In the genomic region with DNA sequence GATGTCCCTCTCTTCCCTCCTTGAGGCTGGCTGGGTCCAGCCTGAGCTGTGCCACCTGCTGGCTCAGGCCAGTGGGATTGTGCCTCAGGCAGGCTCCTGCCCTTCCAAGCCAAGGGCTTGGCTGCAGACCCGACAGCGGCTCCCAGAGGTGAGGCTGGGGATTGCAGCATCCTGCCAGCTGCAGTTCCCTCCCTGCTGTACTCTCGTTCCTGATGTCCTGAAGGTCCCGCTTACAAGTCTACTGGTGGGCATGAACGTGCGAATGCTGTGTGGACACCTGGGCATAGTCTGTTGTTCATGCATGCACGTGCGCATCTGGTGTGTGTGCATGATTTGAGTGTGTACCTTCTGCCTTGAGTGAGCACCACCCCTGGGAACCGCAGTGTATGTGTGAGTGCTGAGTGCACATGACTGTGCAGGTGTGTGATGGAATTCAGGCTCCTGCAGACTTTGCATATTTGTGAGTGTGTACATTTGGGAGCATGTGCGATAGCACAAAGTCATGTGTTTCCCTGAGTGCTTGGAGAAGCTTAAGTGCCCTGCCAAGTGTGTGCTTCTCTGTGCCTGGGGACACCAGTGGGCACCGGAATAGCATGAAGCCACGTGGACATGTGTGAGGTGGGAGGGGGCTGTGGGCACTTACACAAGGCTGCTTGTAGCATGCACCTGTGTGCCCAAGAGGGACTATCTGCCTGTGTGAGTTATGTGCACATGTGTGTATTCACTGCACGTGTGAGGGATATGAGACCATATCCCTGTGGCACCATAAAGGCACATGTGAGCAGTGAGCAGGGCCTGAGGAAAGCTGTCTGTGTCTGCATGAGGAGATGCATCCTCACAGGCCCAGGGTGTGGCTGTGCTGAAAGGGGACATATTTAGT, we compare ENCODE assay signal across 1 cellular context.
TF ChIP-seq lines count a peak whose summit lies in the region.

No MANE protein-coding gene starts in this region.

TF ChIP-seq in HEK293, 187 proteins besides CTCF, POLR2A, EP300 and RAD21 (continued from another document and continues in another):
- TF ChIP-seq, protein P1, sequence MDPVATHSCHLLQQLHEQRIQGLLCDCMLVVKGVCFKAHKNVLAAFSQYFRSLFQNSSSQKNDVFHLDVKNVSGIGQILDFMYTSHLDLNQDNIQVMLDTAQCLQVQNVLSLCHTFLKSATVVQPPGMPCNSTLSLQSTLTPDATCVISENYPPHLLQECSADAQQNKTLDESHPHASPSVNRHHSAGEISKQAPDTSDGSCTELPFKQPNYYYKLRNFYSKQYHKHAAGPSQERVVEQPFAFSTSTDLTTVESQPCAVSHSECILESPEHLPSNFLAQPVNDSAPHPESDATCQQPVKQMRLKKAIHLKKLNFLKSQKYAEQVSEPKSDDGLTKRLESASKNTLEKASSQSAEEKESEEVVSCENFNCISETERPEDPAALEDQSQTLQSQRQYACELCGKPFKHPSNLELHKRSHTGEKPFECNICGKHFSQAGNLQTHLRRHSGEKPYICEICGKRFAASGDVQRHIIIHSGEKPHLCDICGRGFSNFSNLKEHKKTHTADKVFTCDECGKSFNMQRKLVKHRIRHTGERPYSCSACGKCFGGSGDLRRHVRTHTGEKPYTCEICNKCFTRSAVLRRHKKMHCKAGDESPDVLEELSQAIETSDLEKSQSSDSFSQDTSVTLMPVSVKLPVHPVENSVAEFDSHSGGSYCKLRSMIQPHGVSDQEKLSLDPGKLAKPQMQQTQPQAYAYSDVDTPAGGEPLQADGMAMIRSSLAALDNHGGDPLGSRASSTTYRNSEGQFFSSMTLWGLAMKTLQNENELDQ (tag by site-specific recombination; IDR thresholded peaks at IDR 0.05; ENCODE audit: low read depth), result no peak
- peak; percentile 63 for TF ChIP-seq ZNF341 (tag by site-specific recombination; IDR thresholded peaks at IDR 0.05; ENCODE audit: low read depth)
- TF ChIP-seq, protein P2, sequence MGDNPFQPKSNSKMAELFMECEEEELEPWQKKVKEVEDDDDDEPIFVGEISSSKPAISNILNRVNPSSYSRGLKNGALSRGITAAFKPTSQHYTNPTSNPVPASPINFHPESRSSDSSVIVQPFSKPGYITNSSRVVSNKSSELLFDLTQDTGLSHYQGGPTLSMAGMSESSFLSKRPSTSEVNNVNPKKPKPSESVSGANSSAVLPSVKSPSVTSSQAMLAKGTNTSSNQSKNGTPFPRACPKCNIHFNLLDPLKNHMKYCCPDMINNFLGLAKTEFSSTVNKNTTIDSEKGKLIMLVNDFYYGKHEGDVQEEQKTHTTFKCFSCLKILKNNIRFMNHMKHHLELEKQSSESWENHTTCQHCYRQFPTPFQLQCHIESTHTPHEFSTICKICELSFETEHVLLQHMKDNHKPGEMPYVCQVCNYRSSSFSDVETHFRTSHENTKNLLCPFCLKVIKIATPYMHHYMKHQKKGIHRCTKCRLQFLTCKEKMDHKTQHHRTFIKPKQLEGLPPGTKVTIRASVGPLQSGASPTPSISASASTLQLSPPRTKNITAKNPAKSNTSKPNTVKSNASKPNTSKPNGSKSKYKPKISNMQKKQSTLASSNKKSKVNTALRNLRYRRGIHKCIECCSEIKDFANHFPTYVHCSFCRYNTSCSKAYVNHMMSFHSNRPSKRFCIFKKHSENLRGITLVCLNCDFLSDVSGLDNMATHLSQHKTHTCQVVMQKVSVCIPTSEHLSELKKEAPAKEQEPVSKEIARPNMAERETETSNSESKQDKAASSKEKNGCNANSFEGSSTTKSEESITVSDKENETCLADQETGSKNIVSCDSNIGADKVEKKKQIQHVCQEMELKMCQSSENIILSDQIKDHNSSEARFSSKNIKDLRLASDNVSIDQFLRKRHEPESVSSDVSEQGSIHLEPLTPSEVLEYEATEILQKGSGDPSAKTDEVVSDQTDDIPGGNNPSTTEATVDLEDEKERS (tag by site-specific recombination; IDR thresholded peaks at IDR 0.05), result no peak
- no peak for TF ChIP-seq ZNF473 (tag by site-specific recombination; IDR thresholded peaks at IDR 0.05)
- no peak for TF ChIP-seq ZNF510 (tag by site-specific recombination; IDR thresholded peaks at IDR 0.05; ENCODE audit: insufficient replicate concordance)
- TF ChIP-seq ZNF654 (tag by site-specific recombination; IDR thresholded peaks at IDR 0.05; ENCODE audit: low read depth), result peak; percentile 50
- no peak for TF ChIP-seq ZBTB26 (tag by site-specific recombination; optimal IDR thresholded peaks at IDR 0.05)
- no peak for TF ChIP-seq ZNF792 (tag by site-specific recombination; IDR thresholded peaks at IDR 0.05)
- TF ChIP-seq KLF1 (tag by site-specific recombination; IDR thresholded peaks at IDR 0.05), result no peak
- no peak for TF ChIP-seq ZSCAN30 (tag by site-specific recombination; IDR thresholded peaks at IDR 0.05)
- no peak for TF ChIP-seq KLF16 (tag by site-specific recombination; IDR thresholded peaks at IDR 0.05)
- TF ChIP-seq SP7 (tag by site-specific recombination; IDR thresholded peaks at IDR 0.05), result no peak
- no peak for TF ChIP-seq ZNF239 (tag by site-specific recombination; IDR thresholded peaks at IDR 0.05)
- TF ChIP-seq, protein P3, sequence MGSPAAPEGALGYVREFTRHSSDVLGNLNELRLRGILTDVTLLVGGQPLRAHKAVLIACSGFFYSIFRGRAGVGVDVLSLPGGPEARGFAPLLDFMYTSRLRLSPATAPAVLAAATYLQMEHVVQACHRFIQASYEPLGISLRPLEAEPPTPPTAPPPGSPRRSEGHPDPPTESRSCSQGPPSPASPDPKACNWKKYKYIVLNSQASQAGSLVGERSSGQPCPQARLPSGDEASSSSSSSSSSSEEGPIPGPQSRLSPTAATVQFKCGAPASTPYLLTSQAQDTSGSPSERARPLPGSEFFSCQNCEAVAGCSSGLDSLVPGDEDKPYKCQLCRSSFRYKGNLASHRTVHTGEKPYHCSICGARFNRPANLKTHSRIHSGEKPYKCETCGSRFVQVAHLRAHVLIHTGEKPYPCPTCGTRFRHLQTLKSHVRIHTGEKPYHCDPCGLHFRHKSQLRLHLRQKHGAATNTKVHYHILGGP (tag by site-specific recombination; IDR thresholded peaks at IDR 0.05), result no peak
- TF ChIP-seq, protein P4, sequence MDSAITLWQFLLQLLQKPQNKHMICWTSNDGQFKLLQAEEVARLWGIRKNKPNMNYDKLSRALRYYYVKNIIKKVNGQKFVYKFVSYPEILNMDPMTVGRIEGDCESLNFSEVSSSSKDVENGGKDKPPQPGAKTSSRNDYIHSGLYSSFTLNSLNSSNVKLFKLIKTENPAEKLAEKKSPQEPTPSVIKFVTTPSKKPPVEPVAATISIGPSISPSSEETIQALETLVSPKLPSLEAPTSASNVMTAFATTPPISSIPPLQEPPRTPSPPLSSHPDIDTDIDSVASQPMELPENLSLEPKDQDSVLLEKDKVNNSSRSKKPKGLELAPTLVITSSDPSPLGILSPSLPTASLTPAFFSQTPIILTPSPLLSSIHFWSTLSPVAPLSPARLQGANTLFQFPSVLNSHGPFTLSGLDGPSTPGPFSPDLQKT (IDR thresholded peaks at IDR 0.05; ENCODE audit: borderline replicate concordance, low read depth, low read length), result no peak
- no peak for TF ChIP-seq ZNF555 (tag by site-specific recombination; conservative IDR thresholded peaks at IDR 0.05)
- TF ChIP-seq ZNF629 (tag by site-specific recombination; IDR thresholded peaks at IDR 0.05), result no peak
- TF ChIP-seq, protein P5, sequence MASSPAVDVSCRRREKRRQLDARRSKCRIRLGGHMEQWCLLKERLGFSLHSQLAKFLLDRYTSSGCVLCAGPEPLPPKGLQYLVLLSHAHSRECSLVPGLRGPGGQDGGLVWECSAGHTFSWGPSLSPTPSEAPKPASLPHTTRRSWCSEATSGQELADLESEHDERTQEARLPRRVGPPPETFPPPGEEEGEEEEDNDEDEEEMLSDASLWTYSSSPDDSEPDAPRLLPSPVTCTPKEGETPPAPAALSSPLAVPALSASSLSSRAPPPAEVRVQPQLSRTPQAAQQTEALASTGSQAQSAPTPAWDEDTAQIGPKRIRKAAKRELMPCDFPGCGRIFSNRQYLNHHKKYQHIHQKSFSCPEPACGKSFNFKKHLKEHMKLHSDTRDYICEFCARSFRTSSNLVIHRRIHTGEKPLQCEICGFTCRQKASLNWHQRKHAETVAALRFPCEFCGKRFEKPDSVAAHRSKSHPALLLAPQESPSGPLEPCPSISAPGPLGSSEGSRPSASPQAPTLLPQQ (tag by site-specific recombination; IDR thresholded peaks at IDR 0.05), result no peak
- no peak for TF ChIP-seq ZBTB8A (tag by site-specific recombination; IDR thresholded peaks at IDR 0.05)
- TF ChIP-seq ZNF76 (tag by site-specific recombination; IDR thresholded peaks at IDR 0.05; ENCODE audit: borderline replicate concordance, low read depth), result no peak
- TF ChIP-seq OSR2 (tag by site-specific recombination; IDR thresholded peaks at IDR 0.05), result no peak
- TF ChIP-seq ZNF423 (tag by site-specific recombination; IDR thresholded peaks at IDR 0.05), result no peak
- no peak for TF ChIP-seq HIC1 (tag by site-specific recombination; IDR thresholded peaks at IDR 0.05)
- TF ChIP-seq ZNF514 (tag by site-specific recombination; IDR thresholded peaks at IDR 0.05), result no peak
- TF ChIP-seq ZNF184 (tag by site-specific recombination; IDR thresholded peaks at IDR 0.05), result no peak
- no peak for TF ChIP-seq KLF9 (tag by site-specific recombination; IDR thresholded peaks at IDR 0.05; ENCODE audit: low read depth)
- TF ChIP-seq ZNF571 (tag by site-specific recombination; IDR thresholded peaks at IDR 0.05), result no peak
- TF ChIP-seq BCL11B (tag by site-specific recombination; IDR thresholded peaks at IDR 0.05; ENCODE audit: low read depth), result no peak
- TF ChIP-seq ZNF19 (tag by site-specific recombination; IDR thresholded peaks at IDR 0.05; ENCODE audit: low read depth), result no peak
- TF ChIP-seq ZNF645 (tag by site-specific recombination; IDR thresholded peaks at IDR 0.05), result no peak
- no peak for TF ChIP-seq ZNF248 (tag by site-specific recombination; IDR thresholded peaks at IDR 0.05)
- TF ChIP-seq ZNF501 (tag by site-specific recombination; IDR thresholded peaks at IDR 0.05), result 0 out of 2 replicates have a peak, but pooled peaks have one; percentile 44
- no peak for TF ChIP-seq KLF7 (tag by site-specific recombination; IDR thresholded peaks at IDR 0.05; ENCODE audit: borderline replicate concordance)
- TF ChIP-seq ZBTB10 (tag by site-specific recombination; IDR thresholded peaks at IDR 0.05), result no peak
- 0 out of 2 replicates have a peak, but pooled peaks have one; percentile 19 for TF ChIP-seq ZBTB48 (tag by site-specific recombination; IDR thresholded peaks at IDR 0.05)
- TF ChIP-seq ZNF366 (tag by site-specific recombination; conservative IDR thresholded peaks at IDR 0.05), result 0 out of 2 replicates have a peak, but pooled peaks have one; percentile 9
- no peak for TF ChIP-seq ZNF48 (tag by site-specific recombination; IDR thresholded peaks at IDR 0.05)
- TF ChIP-seq, protein P6, sequence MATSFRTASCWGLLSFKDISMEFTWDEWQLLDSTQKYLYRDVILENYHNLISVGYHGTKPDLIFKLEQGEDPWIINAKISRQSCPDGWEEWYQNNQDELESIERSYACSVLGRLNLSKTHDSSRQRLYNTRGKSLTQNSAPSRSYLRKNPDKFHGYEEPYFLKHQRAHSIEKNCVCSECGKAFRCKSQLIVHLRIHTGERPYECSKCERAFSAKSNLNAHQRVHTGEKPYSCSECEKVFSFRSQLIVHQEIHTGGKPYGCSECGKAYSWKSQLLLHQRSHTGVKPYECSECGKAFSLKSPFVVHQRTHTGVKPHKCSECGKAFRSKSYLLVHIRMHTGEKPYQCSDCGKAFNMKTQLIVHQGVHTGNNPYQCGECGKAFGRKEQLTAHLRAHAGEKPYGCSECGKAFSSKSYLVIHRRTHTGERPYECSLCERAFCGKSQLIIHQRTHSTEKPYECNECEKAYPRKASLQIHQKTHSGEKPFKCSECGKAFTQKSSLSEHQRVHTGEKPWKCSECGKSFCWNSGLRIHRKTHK (tag by site-specific recombination; IDR thresholded peaks at IDR 0.05), result no peak
